Comparison of ENCODE assay signal across 18 cellular contexts in genomic region chr9:113501821-113502220, GRCh38. TPM values are rescaled to one million over a fixed set of nuclear protein-coding genes. Genes with fewer than 3 reads are reported as not detected.
DNase-seq lines count a peak whose midpoint lies in the region; ATAC-seq and TF ChIP-seq lines count a peak whose summit lies in the region.
"Had no signal": no experiment of that assay in that cellular context is flagged by ENCODE, and none has a peak within 500 bp of the region (broad histone marks: within the 10 kb centered on the region; RNA-seq: fewer than 3 reads in every experiment).

No MANE protein-coding gene starts in this region.

- no peaks in the 10 kb centered on the region for H3K79me1 ChIP-seq in mesenchymal stem cell (replicated peaks; ENCODE audit: low read length, poor library complexity, severe bottlenecking)

- H2BK5ac ChIP-seq in mesenchymal stem cell (ENCODE audit: low read depth, low read length, poor library complexity, severe bottlenecking) = no peak overlapping the region

- no peak for DNase-seq in dorsolateral prefrontal cortex
- DNase-seq in mesenchymal stem cell = no peak
- no peak for DNase-seq in stomach
- DNase-seq in stimulated activated naive CD8-positive, alpha-beta T cell treated with anti-CD3 and anti-CD28 coated beads, Interleukin-15, amount 100 ng/mL, for 72 hours = no peak
- no peak for DNase-seq in stimulated activated naive CD4-positive, alpha-beta T cell treated with Interleukin-2 at 50 U/mL for 16 hours (lab: John Stamatoyannopoulos, UW)
- no peak for DNase-seq in central memory CD4-positive, alpha-beta T cell
- DNase-seq: activated B cell treated with CpG ODN at 0.5 μM for 24 hours; Calu3; kidney glomerular epithelial cell; NCI-H1436 treated with DMSO at 0.1 percent for 48 hours; NCI-H2227 treated with DMSO at 0.1 percent for 48 hours; NK-92 treated with Interleukin-12 subunit alpha and Interleukin-12 subunit beta, amount 100 ng/mL, for 24 hours; occipital lobe; T-cell; testis had no signal

- no peaks in the 10 kb centered on the region for H3K9me3 ChIP-seq in HUES64 (ENCODE audit: insufficient read depth, low read depth, low read length)
- H3K9me3 ChIP-seq in mesenchymal stem cell (ENCODE audit: control insufficient read depth, low read length) = no peaks in the 10 kb centered on the region
- H3K9me3 ChIP-seq in stomach = no peaks in the 10 kb centered on the region
- H3K9me3 ChIP-seq: testis had no signal

- H3K4me1 ChIP-seq in HUES64 (ENCODE audit: insufficient read depth, low read length) = peaks cover 36% of the 10 kb centered on the region
- H3K4me1 ChIP-seq in mesenchymal stem cell (ENCODE audit: control insufficient read depth, insufficient read depth, low read depth, low read length) = peaks cover 26% of the 10 kb centered on the region
- H3K4me1 ChIP-seq in stomach = peaks cover 0 to 19% (median 8%) of the 10 kb centered on the region in 4 donors

- TF ChIP-seq EP300 in stomach (IDR thresholded peaks at IDR 0.05) = no peak

- no peak for TF ChIP-seq POLR2A in stomach (IDR thresholded peaks at IDR 0.05)

- no peak overlapping the region for H3K27ac Mint-ChIP-seq in stimulated activated naive CD8-positive, alpha-beta T cell treated with anti-CD3 and anti-CD28 coated beads, Interleukin-15, amount 100 ng/mL, for 72 hours
- H3K27ac Mint-ChIP-seq: activated B cell treated with CpG ODN at 0.5 μM for 24 hours had no signal

- TF ChIP-seq CTCF in dorsolateral prefrontal cortex (IDR thresholded peaks at IDR 0.05 in 54 of 56, conservative IDR thresholded peaks at IDR 0.05 in 2 of 56; ENCODE audit: low read depth in 1 of 56, partially characterized antibody in 56 of 56) (no peak), stomach (IDR thresholded peaks at IDR 0.05) (no peak)

- H2BK15ac ChIP-seq in mesenchymal stem cell (ENCODE audit: low read depth, poor library complexity, severe bottlenecking) = no peak overlapping the region

- H3K23ac ChIP-seq in mesenchymal stem cell (ENCODE audit: low read length in 2 of 2) = no peak overlapping the region

- no peaks in the 10 kb centered on the region for H3K9me3 Mint-ChIP-seq in stimulated activated naive CD8-positive, alpha-beta T cell treated with anti-CD3 and anti-CD28 coated beads, Interleukin-15, amount 100 ng/mL, for 72 hours
- H3K9me3 Mint-ChIP-seq: activated B cell treated with CpG ODN at 0.5 μM for 24 hours; activated naive CD4-positive, alpha-beta T cell treated with anti-CD3 and anti-CD28 coated beads, Interleukin-2, amount 50 U/mL, for 72 hours; T-cell had no signal

- peak overlapping the region; percentile 74; the same call in 1 of the 2 replicates for H3K27ac ChIP-seq in HUES64 (ENCODE audit: low read depth, low read length)
- H3K27ac ChIP-seq in dorsolateral prefrontal cortex = peak overlapping the region in 41 of 59 donors; percentile 6 to 76 (median 57)
- H3K27ac ChIP-seq in mesenchymal stem cell (ENCODE audit: low read length, poor library complexity, severe bottlenecking) = no peak overlapping the region
- peak overlapping the region in 4 of 5 donors; percentile 29 to 66 (median 54) for H3K27ac ChIP-seq in stomach
- H3K27ac ChIP-seq: testis had no signal

- H3K4ac ChIP-seq in mesenchymal stem cell (ENCODE audit: low read depth in 1 of 2, low read length in 2 of 2) = no peak overlapping the region

- H3K9ac ChIP-seq in HUES64 (ENCODE audit: low read depth, low read length) (peak overlapping the region; percentile 20; the same call in 1 of the 2 replicates), mesenchymal stem cell (ENCODE audit: low read length) (no peak overlapping the region)

- H4K91ac ChIP-seq in mesenchymal stem cell (ENCODE audit: low read length) = no peak overlapping the region

- no peaks in the 10 kb centered on the region for H3K27me3 Mint-ChIP-seq in stimulated activated naive CD8-positive, alpha-beta T cell treated with anti-CD3 and anti-CD28 coated beads, Interleukin-15, amount 100 ng/mL, for 72 hours
- H3K27me3 Mint-ChIP-seq: activated B cell treated with CpG ODN at 0.5 μM for 24 hours, T-cell had no signal

- 99% methylated on average over 4 of the region's 5 CpGs for WGBS in HUES64
- 96% methylated on average over 5 of the region's 5 CpGs for WGBS in mesenchymal stem cell
- 87 to 97% (median 93%) methylated on average over 5 of the region's 5 CpGs for WGBS in stomach, 5 donors

- H3K36me3 ChIP-seq in HUES64 (ENCODE audit: insufficient read depth, low read length) = no peaks in the 10 kb centered on the region
- no peaks in the 10 kb centered on the region for H3K36me3 ChIP-seq in mesenchymal stem cell (ENCODE audit: control insufficient read depth in 1 of 2, insufficient read depth in 2 of 2, low read depth in 1 of 2, low read length in 2 of 2)
- H3K36me3 ChIP-seq in stomach = peaks cover 0 to 15% (median 6%) of the 10 kb centered on the region in 4 donors

- H3K4me3 Mint-ChIP-seq in stimulated activated naive CD8-positive, alpha-beta T cell treated with anti-CD3 and anti-CD28 coated beads, Interleukin-15, amount 100 ng/mL, for 72 hours = no peak overlapping the region
- H3K4me3 Mint-ChIP-seq: activated B cell treated with CpG ODN at 0.5 μM for 24 hours, T-cell had no signal

- no peak for ATAC-seq in stimulated activated naive CD8-positive, alpha-beta T cell treated with anti-CD3 and anti-CD28 coated beads, Interleukin-15, amount 100 ng/mL, for 72 hours
- no peak for ATAC-seq in GM19035 (IDR thresholded peaks at IDR 0.05; ENCODE audit: unreplicated experiment)
- ATAC-seq: activated naive CD4-positive, alpha-beta T cell treated with anti-CD3 and anti-CD28 coated beads, Interleukin-2, amount 50 U/mL, for 72 hours; T-cell had no signal

- no peak overlapping the region for H3K18ac ChIP-seq in mesenchymal stem cell (ENCODE audit: low read depth in 1 of 2, low read length in 2 of 2)

- intact Hi-C loops in dorsolateral prefrontal cortex (cut with DNase I) (no loop called here), stomach (cut with DNase I; ENCODE audit: low total_unique reads) (no loop called here)

- H3K4me3 ChIP-seq in HUES64 (ENCODE audit: low read length) = no peak overlapping the region
- H3K4me3 ChIP-seq in dorsolateral prefrontal cortex = peak overlapping the region in 52 of 59 donors; percentile 6 to 55 (median 34)
- no peak overlapping the region for H3K4me3 ChIP-seq in mesenchymal stem cell (ENCODE audit: insufficient read depth in 1 of 2, low read depth in 1 of 2, low read length in 2 of 2)
- peak overlapping the region; percentile 5 to 32 (median 20) for H3K4me3 ChIP-seq in stomach

- peak overlapping the region; percentile 10 for H2AK5ac ChIP-seq in mesenchymal stem cell (ENCODE audit: low read length, severe bottlenecking)

- no peak overlapping the region for H2AFZ ChIP-seq in mesenchymal stem cell (ENCODE audit: low read depth, low read length)

- H4K8ac ChIP-seq in mesenchymal stem cell (ENCODE audit: low read length) = no peak overlapping the region

- no peaks in the 10 kb centered on the region for H3K27me3 ChIP-seq in HUES64 (ENCODE audit: insufficient read depth, low read length)
- H3K27me3 ChIP-seq in dorsolateral prefrontal cortex = peaks cover 0 to 2% (median 0%) of the 10 kb centered on the region in 45 donors
- peaks cover 0 to 25% of the 10 kb centered on the region in 2 experiments for H3K27me3 ChIP-seq in mesenchymal stem cell (ENCODE audit: control insufficient read depth in 1 of 2, insufficient read depth in 1 of 2, low read length in 2 of 2)
- H3K27me3 ChIP-seq in stomach = no peaks in the 10 kb centered on the region
- H3K27me3 ChIP-seq: testis had no signal

- H3K4me1 Mint-ChIP-seq in stimulated activated naive CD8-positive, alpha-beta T cell treated with anti-CD3 and anti-CD28 coated beads, Interleukin-15, amount 100 ng/mL, for 72 hours = peaks cover 68% of the 10 kb centered on the region

- no peak overlapping the region for H3K14ac ChIP-seq in mesenchymal stem cell (ENCODE audit: low read length in 2 of 2)

- H2BK120ac ChIP-seq in mesenchymal stem cell (ENCODE audit: low read depth, low read length) = no peak overlapping the region

- H2BK12ac ChIP-seq in mesenchymal stem cell (ENCODE audit: low read length in 2 of 2) = no peak overlapping the region

- no peak overlapping the region for H3K4me2 ChIP-seq in mesenchymal stem cell (ENCODE audit: low read length, poor library complexity, severe bottlenecking)

RNA-seq across cellular contexts. Expression of gene RGS3, which starts 38.3 kb away (rescaled TPM):
- 10.6 TPM for polyA plus RNA-seq in HUES64 (2013, experiment 1 of 2)
- 13.5 TPM for polyA plus RNA-seq in HUES64 (2013, experiment 2 of 2)
- 10 to 100 TPM; 20.4 to 80.4 (median 36.4) TPM for total RNA-seq in dorsolateral prefrontal cortex
- 41.4 TPM for polyA plus RNA-seq in mesenchymal stem cell (2013, experiment 1 of 2)
- polyA plus RNA-seq in mesenchymal stem cell (2013, experiment 2 of 2) = 42.1 TPM
- 10 to 100 TPM; 27.0 to 71.4 (median 49.2) TPM for total RNA-seq in stomach
- 10 to 100 TPM; 26.6 to 41.0 (median 30.4) TPM for polyA plus RNA-seq in stomach

Comparison
In these comparisons a context has a peak if more than half of its experiments do, and no peak if none do; other contexts are left out.
1. H3K4me3 ChIP-seq: peak in dorsolateral prefrontal cortex (52 of 59) and stomach (4 of 4); none in HUES64 (single experiment) and mesenchymal stem cell (0 of 2).